ENCODE assay signal across 11 cellular contexts in genomic region chr2:217551229-217551909, GRCh38.
DNase-seq lines count a peak whose midpoint lies in the region; ATAC-seq and TF ChIP-seq lines count a peak whose summit lies in the region.
"Had no signal": no experiment of that assay in that cellular context is flagged by ENCODE, and none has a peak within 500 bp of the region (broad histone marks: within the 10 kb centered on the region; RNA-seq: fewer than 3 reads in every experiment).

No MANE protein-coding gene starts in this region.

- H3K27ac ChIP-seq in breast epithelium (no peak overlapping the region), SJSA1 (peak overlapping the region; percentile 85)

- H3K36me3 ChIP-seq in breast epithelium (no peaks in the 10 kb centered on the region), SJSA1 (no peaks in the 10 kb centered on the region)

- H3K27ac Mint-ChIP-seq in MCF 10A (ENCODE audit: low read depth, unreplicated experiment), result no peak overlapping the region
- peak overlapping the region; percentile 62 for H3K27ac Mint-ChIP-seq in type B pancreatic cell
- H3K27ac Mint-ChIP-seq in activated T-cell treated with anti-CD3 and anti-CD28 coated beads, Interleukin-2, amount 50 U/mL, for 72 hours, result no peak overlapping the region

- CTCF ChIA-PET in MCF 10A (lab: Yijun Ruan, JAX), result interaction anchor here (0.6 kb wide), 1 partner anchor 10 kb away, joined by 4 read pairs; no protein-coding TSS in a partner anchor

- H3K36me3 Mint-ChIP-seq in MCF 10A (ENCODE audit: insufficient read depth, unreplicated experiment) (no peaks in the 10 kb centered on the region), type B pancreatic cell (no peaks in the 10 kb centered on the region)
- H3K36me3 Mint-ChIP-seq in activated T-cell treated with anti-CD3 and anti-CD28 coated beads, Interleukin-2, amount 50 U/mL, for 72 hours (ENCODE audit: insufficient read depth in 2 of 2), result no peaks in the 10 kb centered on the region

- intact Hi-C loops in MCF 10A (cut with micrococcal nuclease), result no loop called here
- intact Hi-C loops in breast epithelium (cut with DNase I; ENCODE audit: low total_unique reads), result no loop called here

- TF ChIP-seq POLR2A in breast epithelium (IDR thresholded peaks at IDR 0.05), result no peak

- H3K27me3 Mint-ChIP-seq in MCF 10A (ENCODE audit: insufficient read depth, unreplicated experiment), result peaks cover 4% of the 10 kb centered on the region
- no peaks in the 10 kb centered on the region for H3K27me3 Mint-ChIP-seq in type B pancreatic cell
- H3K27me3 Mint-ChIP-seq in activated T-cell treated with anti-CD3 and anti-CD28 coated beads, Interleukin-2, amount 50 U/mL, for 72 hours (ENCODE audit: low read depth), result no peaks in the 10 kb centered on the region

- TF ChIP-seq CTCF in MCF 10A (IDR thresholded peaks at IDR 0.05; ENCODE audit: unreplicated experiment), result no peak
- no peak for TF ChIP-seq CTCF in breast epithelium (IDR thresholded peaks at IDR 0.05)
- no peak for TF ChIP-seq CTCF in type B pancreatic cell (conservative IDR thresholded peaks at IDR 0.05)

- no peak overlapping the region for H3K4me3 Mint-ChIP-seq in MCF 10A (ENCODE audit: unreplicated experiment)
- no peak overlapping the region for H3K4me3 Mint-ChIP-seq in type B pancreatic cell
- no peak overlapping the region for H3K4me3 Mint-ChIP-seq in activated T-cell treated with anti-CD3 and anti-CD28 coated beads, Interleukin-2, amount 50 U/mL, for 72 hours

- POLR2A ChIA-PET in MCF 10A (lab: Yijun Ruan, JAX), result no interaction called here

- H3K9me3 ChIP-seq in breast epithelium (no peaks in the 10 kb centered on the region), SJSA1 (replicated peaks) (no peaks in the 10 kb centered on the region)

- no peaks in the 10 kb centered on the region for H3K27me3 ChIP-seq in breast epithelium
- no peaks in the 10 kb centered on the region for H3K27me3 ChIP-seq in SJSA1 (replicated peaks)

- H3K4me1 Mint-ChIP-seq in MCF 10A (ENCODE audit: insufficient read depth, unreplicated experiment), result no peaks in the 10 kb centered on the region
- peaks cover 33% of the 10 kb centered on the region for H3K4me1 Mint-ChIP-seq in type B pancreatic cell (ENCODE audit: unreplicated experiment)
- peaks cover 10% of the 10 kb centered on the region for H3K4me1 Mint-ChIP-seq in activated T-cell treated with anti-CD3 and anti-CD28 coated beads, Interleukin-2, amount 50 U/mL, for 72 hours (ENCODE audit: low read depth)

- H3K4me3 ChIP-seq in breast epithelium (no peak overlapping the region), SJSA1 (no peak overlapping the region)

- H3K4me1 ChIP-seq in breast epithelium (no peaks in the 10 kb centered on the region), SJSA1 (replicated peaks) (peaks cover 53% of the 10 kb centered on the region)

- no TSS peak for BruUV-seq in MCF 10A (replicated peaks; lab: Mats Ljungman, UMichigan)

- ATAC-seq in GM21360 (IDR thresholded peaks at IDR 0.05; ENCODE audit: unreplicated experiment), result no peak
- no peak for ATAC-seq in activated T-cell treated with anti-CD3 and anti-CD28 coated beads, Interleukin-2, amount 50 U/mL, for 72 hours (replicated peaks in 1 of 2)

- DNase-seq in MCF 10A (ENCODE audit: unreplicated experiment) (peak; percentile 9), breast epithelium (ENCODE audit: low spot score in 2 of 2) (no peak), SJSA1 (ENCODE audit: low read depth in 1 of 2, low spot score in 2 of 2) (peak; percentile 77 to 85), hepatic stellate cell (ENCODE audit: low spot score) (peak; percentile 55), type B pancreatic cell (ENCODE audit: extremely low spot score, unreplicated experiment) (no peak), pons (ENCODE audit: low spot score) (no peak)
- DNase-seq in activated T-cell treated with anti-CD3 and anti-CD28 coated beads, Interleukin-2, amount 50 U/mL, for 72 hours, result no peak
- DNase-seq: dermis blood vessel endothelial cell; NCI-H2081; stimulated activated CD4-positive, alpha-beta T cell treated with anti-CD3 and anti-CD28 coated beads, Interleukin-4, amount 100 ng/mL, for 4 hours had no signal

- H3K9me3 Mint-ChIP-seq in MCF 10A (ENCODE audit: unreplicated experiment) (peaks cover 2% of the 10 kb centered on the region), type B pancreatic cell (peaks cover 8% of the 10 kb centered on the region)
- no peaks in the 10 kb centered on the region for H3K9me3 Mint-ChIP-seq in activated T-cell treated with anti-CD3 and anti-CD28 coated beads, Interleukin-2, amount 50 U/mL, for 72 hours

Comparison
In these comparisons a context has a peak if more than half of its experiments do, and no peak if none do; other contexts are left out.
1. DNase-seq: peak in MCF 10A (single experiment), SJSA1 (2 of 2) and hepatic stellate cell (single experiment); none in breast epithelium (0 of 2), type B pancreatic cell (single experiment), pons (single experiment) and activated T-cell treated with anti-CD3 and anti-CD28 coated beads, Interleukin-2, amount 50 U/mL, for 72 hours (0 of 2).